In the genomic region with DNA sequence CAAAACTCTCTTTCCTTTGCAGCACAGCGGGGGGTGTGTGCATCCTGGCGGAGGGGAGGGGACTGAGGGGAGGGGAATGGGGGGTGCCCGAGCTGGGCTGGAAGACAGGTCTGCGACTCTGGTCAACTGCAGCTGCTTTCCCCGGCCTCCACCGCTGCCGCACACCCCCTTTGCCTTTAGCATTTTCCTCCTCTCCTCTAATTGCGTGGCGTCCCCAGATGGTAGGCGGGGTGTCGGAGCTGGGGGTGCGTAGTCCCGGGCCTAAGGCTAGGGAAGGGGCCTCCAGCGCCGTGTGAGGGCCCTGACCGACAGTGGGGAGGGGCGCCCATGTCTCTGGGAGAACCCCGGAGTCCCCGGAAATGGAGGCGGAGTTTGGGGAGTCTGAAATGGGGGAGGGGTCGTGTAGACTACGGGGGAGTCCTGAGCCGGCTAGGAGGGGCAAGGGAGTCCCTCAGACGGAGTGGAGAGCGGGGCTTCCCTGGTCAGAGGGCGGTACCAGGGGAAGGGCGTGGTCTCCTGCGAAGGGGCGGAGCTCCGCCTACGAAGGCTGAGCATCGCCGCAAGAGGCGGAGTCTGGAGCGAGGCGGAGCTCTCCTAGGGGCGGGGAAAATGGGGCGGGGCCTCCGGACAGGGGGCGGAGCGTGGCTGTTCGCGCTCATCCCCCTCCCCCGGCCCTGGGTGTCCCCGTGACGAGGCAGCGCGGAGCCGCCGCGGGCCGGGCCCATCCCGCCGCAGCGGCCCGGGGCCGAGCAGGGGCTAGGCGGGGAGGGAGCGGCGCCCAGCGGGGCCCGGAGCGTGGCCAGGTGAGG, we compare ENCODE assay signal across 8 cellular contexts. TPM values are rescaled to one million over a fixed set of nuclear protein-coding genes. Genes with fewer than 3 reads are reported as not detected.
DNase-seq lines count a peak whose midpoint lies in the region; ATAC-seq, FAIRE-seq and TF ChIP-seq lines count a peak whose summit lies in the region.

A gene with protein sequence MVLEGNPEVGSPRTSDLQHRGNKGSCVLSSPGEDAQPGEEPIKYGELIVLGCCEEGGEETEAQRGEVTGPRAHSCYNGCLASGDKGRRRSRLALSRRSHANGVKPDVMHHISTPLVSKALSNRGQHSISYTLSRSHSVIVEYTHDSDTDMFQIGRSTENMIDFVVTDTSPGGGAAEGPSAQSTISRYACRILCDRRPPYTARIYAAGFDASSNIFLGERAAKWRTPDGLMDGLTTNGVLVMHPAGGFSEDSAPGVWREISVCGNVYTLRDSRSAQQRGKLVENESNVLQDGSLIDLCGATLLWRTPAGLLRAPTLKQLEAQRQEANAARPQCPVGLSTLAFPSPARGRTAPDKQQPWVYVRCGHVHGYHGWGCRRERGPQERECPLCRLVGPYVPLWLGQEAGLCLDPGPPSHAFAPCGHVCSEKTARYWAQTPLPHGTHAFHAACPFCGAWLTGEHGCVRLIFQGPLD (plus strand): TSS at position 681 of the 809 bp plus-strand sequence. CDS start 1,224 bp downstream, outside the sequence.

- H2BK5ac ChIP-seq in H1 (ENCODE audit: low read depth, low read length) (peak within 1 kb of the TSS; percentile 81; the same call in 1 of the 2 replicates), mesendoderm (ENCODE audit: low read length) (peak within 1 kb of the TSS; percentile 11)

- peak within 1 kb of the TSS; percentile 87; the same call in 1 of the 2 replicates for H3K18ac ChIP-seq in H1 (ENCODE audit: extremely low read depth, low read length)
- H3K18ac ChIP-seq in mesendoderm (ENCODE audit: low read length) = peak within 1 kb of the TSS; percentile 17

- H2BK120ac ChIP-seq in H1 (replicated peaks; ENCODE audit: low read depth, low read length) (no peak within 1 kb of the TSS), mesendoderm (ENCODE audit: low read depth, low read length) (no peak within 1 kb of the TSS)

- H2AFZ ChIP-seq in H1 (ENCODE audit: low read length) = no peak within 1 kb of the TSS

- DNase-seq in NCI-H82 treated with DMSO at 0.1 percent for 48 hours (lab: John Stamatoyannopoulos, UW; ENCODE audit: unreplicated experiment) (peak; percentile 46), H1 (ENCODE audit: low read depth in 1 of 2, low spot score in 2 of 2) (peak; percentile 90 to 99), mesendoderm (peak; percentile 93)
- DNase-seq in activated CD8-positive, alpha-beta memory T cell treated with anti-CD3 and anti-CD28 coated beads for 48 hours (ENCODE audit: low read depth in 2 of 3, low spot score in 2 of 3) = peak; percentile 84 to 97 (median 95)
- peak; percentile 77 for DNase-seq in stimulated activated CD8-positive, alpha-beta memory T cell treated with anti-CD3 and anti-CD28 coated beads, Interleukin-12 subunit alpha, Interleukin-12 subunit beta, amount 100 ng/mL, for 24 hours (ENCODE audit: extremely low read depth)

- peaks cover 13% of the 10 kb centered on the region for H3K23me2 ChIP-seq in H1 (ENCODE audit: low read depth, low read length)

- peak within 1 kb of the TSS; percentile 48; the same call in 1 of the 2 replicates for H4K8ac ChIP-seq in H1 (ENCODE audit: extremely low read depth, insufficient read depth, low read length)
- H4K8ac ChIP-seq in mesendoderm (ENCODE audit: low read depth, low read length) = no peak within 1 kb of the TSS

- TF ChIP-seq CTCF in C4-2B (conservative IDR thresholded peaks at IDR 0.05) (no peak), H1 (IDR thresholded peaks at IDR 0.05; ENCODE audit: control extremely low read depth in 1 of 3, insufficient read depth in 1 of 3, low read depth in 1 of 3, low read length in 3 of 3) (no peak)

- H2AK5ac ChIP-seq in H1 (ENCODE audit: low read depth, low read length) (no peak within 1 kb of the TSS), mesendoderm (ENCODE audit: low read length) (no peak within 1 kb of the TSS)

- H3K27me3 ChIP-seq in H1 (replicated peaks in 1 of 4; ENCODE audit: control insufficient read depth in 3 of 4, extremely low read depth in 1 of 4, insufficient read depth in 3 of 4, low read length in 3 of 4) = no peaks in the 10 kb centered on the region; a peak in 1 of 7 replicates
- H3K27me3 ChIP-seq in mesendoderm (ENCODE audit: insufficient read depth, low read length, poor library complexity) = no peaks in the 10 kb centered on the region

- H3K14ac ChIP-seq in H1 (ENCODE audit: insufficient read length) = no peak within 1 kb of the TSS

- H3K4me2 ChIP-seq in H1 (ENCODE audit: insufficient read depth in 1 of 2, low read depth in 2 of 2, low read length in 2 of 2) (peak within 1 kb of the TSS; percentile 74 to 94), mesendoderm (ENCODE audit: low read length) (peak within 1 kb of the TSS; percentile 84)

- POLR2A ChIA-PET in H1 (lab: Charles Lee; ENCODE audit: partially characterized antibody) = interaction anchor here (0.6 to 7.3 kb wide), 6 partner anchors 12 to 211 kb away, joined by 3 to 85 read pairs (median 4); a partner anchor contains a TSS

- no peaks in the 10 kb centered on the region for H4K20me1 ChIP-seq in H1 (replicated peaks in 1 of 2; ENCODE audit: control insufficient read depth in 1 of 2, insufficient read depth in 2 of 2, low read length in 2 of 2)

- CTCF ChIA-PET in H1 (lab: Charles Lee; ENCODE audit: partially characterized antibody) = interaction anchor here (0.5 to 6.7 kb wide), 16 partner anchors 8 to 386 kb away, joined by 3 to 39 read pairs (median 4); a partner anchor contains a TSS

- peak in 1 of 2 experiments; percentile 49; a peak in 1 of 3 replicates for TF ChIP-seq POLR2A in H1 (IDR thresholded peaks at IDR 0.05; ENCODE audit: control extremely low read depth in 1 of 2, low read depth in 2 of 2, low read length in 2 of 2)

- no peak for FAIRE-seq in H1 (lab: Jason Lieb, UNC)

- peaks cover 3 to 4% of the 10 kb centered on the region in 2 experiments; a peak in 2 of 4 replicates for H3K9me3 ChIP-seq in H1 (ENCODE audit: insufficient read depth in 2 of 2, low read depth in 1 of 2, low read length in 1 of 2)

- peak within 1 kb of the TSS; percentile 75 for H4K5ac ChIP-seq in H1 (ENCODE audit: insufficient read length, low read depth, low read length)
- H4K5ac ChIP-seq in mesendoderm (ENCODE audit: low read length) = no peak within 1 kb of the TSS

- H3K4ac ChIP-seq in H1 (replicated peaks; ENCODE audit: insufficient read length, low read depth, low read length) (no peak within 1 kb of the TSS), mesendoderm (ENCODE audit: low read depth, low read length) (peak within 1 kb of the TSS; percentile 73)

- no peak for TF ChIP-seq EP300 in H1 (IDR thresholded peaks at IDR 0.05; ENCODE audit: borderline replicate concordance in 1 of 2, low read depth in 2 of 2, low read length in 2 of 2)

- no peak within 1 kb of the TSS for H3K23ac ChIP-seq in H1 (ENCODE audit: insufficient read length)
- no peak within 1 kb of the TSS for H3K23ac ChIP-seq in mesendoderm (ENCODE audit: low read length)

- WGBS in H1 (ENCODE audit: extremely low coverage in 1 of 2, insufficient coverage in 1 of 2, insufficient read length in 1 of 2, insufficient replicate concordance in 2 of 2, low coverage in 1 of 2, low lambda C conversion rate in 2 of 2, missing lambda C conversion rate in 1 of 2), 2 experiments = 0% methylated on average over 25 of the region's 63 CpGs; no CpG with 5 or more reads in 1 of the 2 experiments
- no CpG with 5 or more reads among the region's 63 CpGs for WGBS in mesendoderm (ENCODE audit: extremely low coverage, insufficient coverage, low lambda C conversion rate)

- 0 out of 2 replicates have a peak within 1 kb of the TSS, but pooled peaks have one; percentile 56 for H2BK20ac ChIP-seq in H1 (ENCODE audit: low read length)

- H3K56ac ChIP-seq in H1 (replicated peaks; ENCODE audit: insufficient read length, low read depth, low read length) = peak within 1 kb of the TSS; percentile 19
- peak within 1 kb of the TSS; percentile 85 for H3K56ac ChIP-seq in mesendoderm (ENCODE audit: low read length)

- H3K27ac ChIP-seq in C4-2B (peak within 1 kb of the TSS; percentile 68), H1 (ENCODE audit: low read depth, low read length) (peak within 1 kb of the TSS; percentile 21; the same call in 1 of the 2 replicates), mesendoderm (ENCODE audit: low read depth, low read length) (no peak within 1 kb of the TSS)

- H3K4me1 ChIP-seq in H1 (replicated peaks in 1 of 4; ENCODE audit: control insufficient read depth in 3 of 4, insufficient read depth in 4 of 4, low read length in 3 of 4) = peaks cover 7 to 25% (median 14%) of the 10 kb centered on the region in 4 experiments
- H3K4me1 ChIP-seq in mesendoderm (ENCODE audit: control insufficient read depth, low read depth, low read length) = peaks cover 8% of the 10 kb centered on the region

- H3K79me2 ChIP-seq in H1 (ENCODE audit: control insufficient read depth in 1 of 2, insufficient read depth in 2 of 2, low read length in 2 of 2) (no peaks in the 10 kb centered on the region), mesendoderm (ENCODE audit: control insufficient read depth, insufficient read depth, low read length) (no peaks in the 10 kb centered on the region)

- peak within 1 kb of the TSS; percentile 48 to 73 (median 58) for H3K9ac ChIP-seq in H1 (replicated peaks in 1 of 4; ENCODE audit: extremely low read depth in 1 of 4, low read depth in 3 of 4, low read length in 3 of 4)
- H3K9ac ChIP-seq in mesendoderm (ENCODE audit: low read length) = peak within 1 kb of the TSS; percentile 74

- no peaks in the 10 kb centered on the region; a peak in 1 of 8 replicates for H3K36me3 ChIP-seq in H1 (ENCODE audit: control insufficient read depth in 2 of 4, insufficient read depth in 4 of 4, low read length in 3 of 4)
- H3K36me3 ChIP-seq in mesendoderm (ENCODE audit: control insufficient read depth, insufficient read depth, low read length) = no peaks in the 10 kb centered on the region

- no peaks in the 10 kb centered on the region for H3K79me1 ChIP-seq in H1 (ENCODE audit: low read depth, low read length)
- H3K79me1 ChIP-seq in mesendoderm (ENCODE audit: low read length) = no peaks in the 10 kb centered on the region

- no peak within 1 kb of the TSS for H4K91ac ChIP-seq in H1 (replicated peaks; ENCODE audit: insufficient read length, low read length)

- H3K4me3 ChIP-seq in H1 (ENCODE audit: extremely low read depth in 1 of 4, insufficient read depth in 2 of 4, low read depth in 3 of 4, low read length in 4 of 4) (peak within 1 kb of the TSS; percentile 58 to 78 (median 70)), mesendoderm (ENCODE audit: low read length) (peak within 1 kb of the TSS; percentile 69)

- H2BK12ac ChIP-seq in H1 (ENCODE audit: low read depth, low read length) = peak within 1 kb of the TSS; percentile 9; the same call in 1 of the 2 replicates

- peak in 1 of 2 experiments; percentile 12; a peak in 1 of 4 replicates for TF ChIP-seq RAD21 in H1 (IDR thresholded peaks at IDR 0.05 in 1 of 2, conservative IDR thresholded peaks at IDR 0.05 in 1 of 2; ENCODE audit: low read depth in 2 of 2, low read length in 2 of 2)

- H2BK15ac ChIP-seq in H1 (ENCODE audit: low read length) (peak within 1 kb of the TSS; percentile 72; the same call in 1 of the 2 replicates), mesendoderm (replicated peaks; ENCODE audit: low read depth) (no peak within 1 kb of the TSS)

- ATAC-seq in GM19438 (IDR thresholded peaks at IDR 0.05; ENCODE audit: low read depth, unreplicated experiment) = peak; percentile 89
- ATAC-seq in HG03571 (IDR thresholded peaks at IDR 0.05; ENCODE audit: unreplicated experiment) = peak; percentile 63

RNA-seq across cellular contexts. Expression of the gene that starts here (rescaled TPM):
- 7.6 TPM in 2 replicates for total RNA-seq in H1 (2021; fragmentation: NEBNext Ultra II Directional; extraction: Animal tissue kit (Norgen Biotek cat#: 25700))
- polyA plus RNA-seq in H1 (2011; rRNA removed) = 5.2 and 7.6 TPM in 2 replicates
- polyA plus RNA-seq in H1 (2011; cell fraction: cytosol; rRNA removed) = 5.3 TPM
- polyA plus RNA-seq in H1 (2011; cell fraction: nucleus; rRNA removed) = 9.8 TPM
- 3.7 to 8.0 TPM (median 5.7 TPM) in 4 replicates for polyA plus RNA-seq in H1 (2012, experiment 1 of 2)
- 5.6 TPM for polyA plus RNA-seq in H1 (2012, experiment 2 of 2)
- 3.1 TPM for polyA plus RNA-seq in H1 (2013, experiment 1 of 2)
- 3.5 TPM for polyA plus RNA-seq in H1 (2013, experiment 2 of 2)
- polyA minus RNA-seq in H1 (2011; rRNA and poly(A)+ RNA removed) = 7.4 and 11.2 TPM in 2 replicates
- 6.5 TPM for polyA minus RNA-seq in H1 (2011; cell fraction: cytosol; rRNA and poly(A)+ RNA removed)
- 18.7 TPM for polyA minus RNA-seq in H1 (2011; cell fraction: nucleus; rRNA and poly(A)+ RNA removed)
- polyA plus RNA-seq in mesendoderm (2013, experiment 1 of 2) = 3.1 TPM
- 3.4 TPM for polyA plus RNA-seq in mesendoderm (2013, experiment 2 of 2)
